In genomic region chr12:51082561-51083139, GRCh38 we compare ENCODE assay signal across 8 cellular contexts. TPM values are rescaled to one million over a fixed set of nuclear protein-coding genes. Genes with fewer than 3 reads are reported as not detected.
DNase-seq lines count a peak whose midpoint lies in the region; ATAC-seq lines count a peak whose summit lies in the region.

No MANE protein-coding gene starts in this region.

- intact Hi-C loops in left ventricle myocardium superior (cut with micrococcal nuclease), result no loop called here

- H3K4me2 ChIP-seq in GM23248 (ENCODE audit: unreplicated experiment), result peak overlapping the region; percentile 97
- peak overlapping the region; percentile 89 for H3K4me2 ChIP-seq in trophoblast cell (ENCODE audit: low read length)

- H2BK120ac ChIP-seq in trophoblast cell (ENCODE audit: insufficient read depth, low read length, poor library complexity), result peak overlapping the region; percentile 14

- H4K8ac ChIP-seq in trophoblast cell (ENCODE audit: low read depth, low read length), result peak overlapping the region; percentile 86

- peaks cover 10% of the 10 kb centered on the region for H3K79me1 ChIP-seq in trophoblast cell (ENCODE audit: low read length)

- peak overlapping the region; percentile 38 for H2BK5ac ChIP-seq in trophoblast cell (ENCODE audit: low read depth, low read length, poor library complexity)

- DNase-seq in ACHN, result peak; percentile 64
- DNase-seq in GM23248, result peak; percentile 70
- DNase-seq in OCI-M1 (lab: John Stamatoyannopoulos, UW), result peak; percentile 45
- DNase-seq in left ventricle myocardium superior, result no peak
- peak in 1 of 2 donors; percentile 40 for DNase-seq in trophoblast cell

- H4K12ac ChIP-seq in trophoblast cell (ENCODE audit: low read depth, low read length), result peak overlapping the region; percentile 60

- H3K18ac ChIP-seq in trophoblast cell (ENCODE audit: low read length), result peak overlapping the region; percentile 83

- peak overlapping the region; percentile 86 for H3K27ac ChIP-seq in GM23248
- peak overlapping the region; percentile 38 for H3K27ac ChIP-seq in adipose tissue (ENCODE audit: low read depth, low read length)
- H3K27ac ChIP-seq in trophoblast cell (ENCODE audit: low read depth, low read length), result peak overlapping the region; percentile 89

- no peaks in the 10 kb centered on the region for H3K9me3 ChIP-seq in GM23248 (ENCODE audit: low read depth)
- H3K9me3 ChIP-seq in trophoblast cell (ENCODE audit: insufficient read depth, low read depth, low read length), result no peaks in the 10 kb centered on the region

- H3K4me1 ChIP-seq in GM23248 (ENCODE audit: insufficient read depth), result peaks cover 17% of the 10 kb centered on the region
- peaks cover 7 to 10% of the 10 kb centered on the region in 2 experiments for H3K4me1 ChIP-seq in trophoblast cell (ENCODE audit: control insufficient read depth in 1 of 2, insufficient read depth in 2 of 2, low read length in 2 of 2)

- peaks cover 8% of the 10 kb centered on the region; the same call in 1 of the 2 replicates for H4K20me1 ChIP-seq in GM23248 (ENCODE audit: insufficient read depth)

- 2 to 4% methylated on average over 20 of the region's 20 CpGs for WGBS in GM23248 (ENCODE audit: low coverage in 1 of 2, low lambda C conversion rate in 2 of 2, missing lambda C conversion rate in 2 of 2), 2 experiments
- whole genome bisulfite sequencing in adipose tissue, 3 donors, result 2 to 3% (median 3%) methylated on average over 20 of the region's 20 CpGs
- 100% methylated on average over 1 of the region's 20 CpGs for WGBS in trophoblast cell (ENCODE audit: extremely low coverage, insufficient coverage, insufficient read length)

- H3K9me2 ChIP-seq in GM23248 (ENCODE audit: insufficient read depth), result no peaks in the 10 kb centered on the region

- H3F3A ChIP-seq in GM23248 (ENCODE audit: insufficient read depth), result peaks cover 16% of the 10 kb centered on the region

- ATAC-seq in left ventricle myocardium superior (peak; percentile 6), HG03571 (IDR thresholded peaks at IDR 0.05; ENCODE audit: unreplicated experiment) (no peak), GM18520 (IDR thresholded peaks at IDR 0.05; ENCODE audit: unreplicated experiment) (no peak)

- H3K79me2 ChIP-seq in GM23248 (ENCODE audit: insufficient read depth) (peaks cover 55% of the 10 kb centered on the region), trophoblast cell (ENCODE audit: control insufficient read depth, insufficient read depth, low read length, poor library complexity) (peaks cover 10% of the 10 kb centered on the region)

- H3K4me3 ChIP-seq in GM23248 (peak overlapping the region; percentile 95), trophoblast cell (ENCODE audit: low read depth, low read length) (peak overlapping the region; percentile 92)

- no peak overlapping the region for H3K23ac ChIP-seq in trophoblast cell (ENCODE audit: low read length)

- no peak overlapping the region for H2BK12ac ChIP-seq in trophoblast cell (ENCODE audit: low read length)

- H3K27me3 ChIP-seq in GM23248 (replicated peaks; ENCODE audit: insufficient read depth) (no peaks in the 10 kb centered on the region), trophoblast cell (ENCODE audit: insufficient read depth, low read length) (no peaks in the 10 kb centered on the region)

- peak overlapping the region; percentile 80 for H2AK5ac ChIP-seq in trophoblast cell (ENCODE audit: low read length)

- in situ Hi-C loops in ACHN (cut with HindIII; ENCODE audit: low pct_ligation_motif_present, low pct_unique_long_range_greater_than_20kb, low sequenced_read_pairs) (no loop called here), GM23248 (cut with MboI) (no loop called here)

- H3K36me3 ChIP-seq in GM23248 (ENCODE audit: low read depth), result no peaks in the 10 kb centered on the region
- no peaks in the 10 kb centered on the region for H3K36me3 ChIP-seq in trophoblast cell (ENCODE audit: control insufficient read depth in 1 of 2, insufficient read depth in 2 of 2, low read length in 2 of 2)

- H3K9ac ChIP-seq in GM23248 (peak overlapping the region; percentile 96), trophoblast cell (ENCODE audit: low read length) (peak overlapping the region; percentile 87)

- peak overlapping the region; percentile 80 for H4K91ac ChIP-seq in trophoblast cell (ENCODE audit: low read depth, low read length)

- peak overlapping the region; percentile 78 for H3K4ac ChIP-seq in trophoblast cell (ENCODE audit: low read depth, low read length)

- H2AFZ ChIP-seq in GM23248 (peak overlapping the region; percentile 85), trophoblast cell (ENCODE audit: insufficient read depth, low read length, poor library complexity) (peak overlapping the region; percentile 68)

- peak overlapping the region; percentile 93 for H3K14ac ChIP-seq in trophoblast cell (ENCODE audit: low read length)

RNA-seq across cellular contexts. Expression of gene CSRNP2, which starts 0.7 kb away (rescaled TPM):
- 21.4 and 22.0 TPM in 2 replicates for total RNA-seq in GM23248 (2014; rRNA removed; shearing (Covaris generic))
- 13.7 and 15.1 TPM in 2 replicates for polyA plus RNA-seq in GM23248 (2016; fragmentation: Nextera tagmentation; extraction: Ambion mirVana)
- polyA plus RNA-seq in adipose tissue, result 10 to 100 TPM in 2 of 3 donors, 1 to 10 TPM in 1; 5.3 to 13.4 (median 13.4) TPM
- total RNA-seq in left ventricle myocardium superior, result 18.8 TPM
- polyA plus RNA-seq in trophoblast cell (2013), result 24.1 and 24.9 TPM in 2 replicates

RNA-seq across cellular contexts. Expression of gene LETMD1, which starts 34.5 kb away (rescaled TPM):
- 29.8 and 67.5 TPM in 2 replicates for total RNA-seq in GM23248 (2014; rRNA removed; shearing (Covaris generic))
- polyA plus RNA-seq in GM23248 (2016; fragmentation: Nextera tagmentation; extraction: Ambion mirVana), result 14.5 and 16.3 TPM in 2 replicates
- 10 to 100 TPM; 58.5 to 70.6 (median 70.4) TPM for polyA plus RNA-seq in adipose tissue
- total RNA-seq in left ventricle myocardium superior, result 19.3 TPM
- 21.3 TPM in 2 replicates for polyA plus RNA-seq in trophoblast cell (2013)

RNA-seq across cellular contexts. Expression of gene SLC11A2, which starts 56.5 kb away (rescaled TPM):
- total RNA-seq in GM23248 (2014; rRNA removed; shearing (Covaris generic)), result 16.3 and 22.8 TPM in 2 replicates
- polyA plus RNA-seq in GM23248 (2016; fragmentation: Nextera tagmentation; extraction: Ambion mirVana), result 18.2 and 18.7 TPM in 2 replicates
- 10 to 100 TPM; 10.8 to 23.7 (median 18.5) TPM for polyA plus RNA-seq in adipose tissue
- total RNA-seq in left ventricle myocardium superior, result 22.9 TPM
- polyA plus RNA-seq in trophoblast cell (2013), result 33.1 and 33.8 TPM in 2 replicates

Comparison
In these comparisons a context has a peak if more than half of its experiments do, and no peak if none do; other contexts are left out.
1. H3K27ac ChIP-seq: peak in every context shown above with its lines; median percentile 89 in trophoblast cell; 86 in GM23248; 38 in adipose tissue.